In the genomic region with DNA sequence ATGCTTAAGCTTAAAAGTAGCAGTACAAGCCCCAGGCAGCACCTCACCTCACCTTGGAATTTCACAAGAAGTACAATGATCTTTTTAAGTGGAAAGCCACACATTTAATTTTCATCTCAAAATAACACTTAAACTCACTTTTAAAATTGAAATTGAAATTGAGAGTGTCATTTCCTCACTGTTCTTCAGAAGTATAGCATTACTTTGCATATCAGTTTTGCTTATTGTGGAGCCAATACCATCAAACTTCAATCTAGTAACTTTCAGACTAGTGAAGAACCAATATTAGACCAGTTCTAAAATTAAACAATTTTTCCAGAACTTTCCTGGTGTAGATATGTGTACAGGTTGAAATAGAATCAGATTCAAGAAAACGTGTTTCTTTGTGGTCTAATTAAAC, we compare ENCODE assay signal across 14 cellular contexts.
"Had no signal": no experiment of that assay in that cellular context is flagged by ENCODE, and none has a peak within 500 bp of the region (broad histone marks: within the 10 kb centered on the region; RNA-seq: fewer than 3 reads in every experiment).

No MANE protein-coding gene starts in this region.

- H3K36me3 Mint-ChIP-seq: activated naive CD8-positive, alpha-beta T cell; memory B cell; naive B cell; neural progenitor cell had no signal

- H3K27ac Mint-ChIP-seq: activated naive CD8-positive, alpha-beta T cell; dendritic cell treated with granulocyte-macrophage colony-stimulating factor and Interleukin-4, amounts not matched to agents 40 ng/mL and 50 ng/mL, for 4 days; memory B cell; naive B cell; neural progenitor cell; progenitor cell of endocrine pancreas had no signal

- H3K4me3 Mint-ChIP-seq: activated naive CD8-positive, alpha-beta T cell; dendritic cell treated with granulocyte-macrophage colony-stimulating factor and Interleukin-4, amounts not matched to agents 40 ng/mL and 50 ng/mL, for 4 days; memory B cell; naive B cell; neural progenitor cell had no signal

- H3K27me3 Mint-ChIP-seq: activated naive CD8-positive, alpha-beta T cell; dendritic cell treated with granulocyte-macrophage colony-stimulating factor and Interleukin-4, amounts not matched to agents 40 ng/mL and 50 ng/mL, for 4 days; memory B cell; naive B cell; progenitor cell of endocrine pancreas had no signal

- ATAC-seq: mucosa of descending colon had no signal

- H3K9me3 Mint-ChIP-seq: memory B cell, naive B cell, neural progenitor cell had no signal

- DNase-seq: activated CD4-positive, alpha-beta T cell treated with anti-CD3 and anti-CD28 coated beads, Interleukin-2, amount 50 U/mL, for 4 hours; activated gamma-delta T cell treated with Interleukin-2 at 50 U/mL for 16 hours; cerebellar nuclear complex; effector memory CD4-positive, alpha-beta T cell; mucosa of descending colon; naive B cell; stimulated activated naive CD4-positive, alpha-beta T cell treated with Interleukin-2 at 50 U/mL for 16 hours; substantia nigra; tibial artery had no signal

- H3K4me1 Mint-ChIP-seq: memory B cell, naive B cell had no signal
